1 cellular context compared by ENCODE assay signal in genomic region chr1:95196017-95196416, GRCh38.
TF ChIP-seq lines count a peak whose summit lies in the region.

No MANE protein-coding gene starts in this region.

TF ChIP-seq in SK-N-SH, 30 proteins besides CTCF, POLR2A, EP300 and RAD21 (continued from another document):
- no peak for TF ChIP-seq USF2 (IDR thresholded peaks at IDR 0.05; ENCODE audit: borderline replicate concordance, low read depth, low read length)
- TF ChIP-seq RFX5 (IDR thresholded peaks at IDR 0.05; ENCODE audit: low read length): no peak
- no peak for TF ChIP-seq CHD2 (IDR thresholded peaks at IDR 0.05; ENCODE audit: low read length, partially characterized antibody)
- TF ChIP-seq, protein P1, sequence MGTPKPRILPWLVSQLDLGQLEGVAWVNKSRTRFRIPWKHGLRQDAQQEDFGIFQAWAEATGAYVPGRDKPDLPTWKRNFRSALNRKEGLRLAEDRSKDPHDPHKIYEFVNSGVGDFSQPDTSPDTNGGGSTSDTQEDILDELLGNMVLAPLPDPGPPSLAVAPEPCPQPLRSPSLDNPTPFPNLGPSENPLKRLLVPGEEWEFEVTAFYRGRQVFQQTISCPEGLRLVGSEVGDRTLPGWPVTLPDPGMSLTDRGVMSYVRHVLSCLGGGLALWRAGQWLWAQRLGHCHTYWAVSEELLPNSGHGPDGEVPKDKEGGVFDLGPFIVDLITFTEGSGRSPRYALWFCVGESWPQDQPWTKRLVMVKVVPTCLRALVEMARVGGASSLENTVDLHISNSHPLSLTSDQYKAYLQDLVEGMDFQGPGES (IDR thresholded peaks at IDR 0.05; ENCODE audit: low read depth, low read length): no peak
- no peak for TF ChIP-seq MXI1 (IDR thresholded peaks at IDR 0.05; ENCODE audit: low read depth, low read length)
